Comparison of ENCODE assay signal across 1 cellular context in genomic region chr21:46284722-46285121, GRCh38.
TF ChIP-seq lines count a peak whose summit lies in the region.

No MANE protein-coding gene starts in this region.

TF ChIP-seq in HepG2, 621 proteins besides CTCF, POLR2A, EP300 and RAD21:
- TF ChIP-seq NPAS2 (CRISPR knock-in tag; IDR thresholded peaks at IDR 0.05; ENCODE audit: borderline replicate concordance) (no peak), ZNF225 (CRISPR knock-in tag; IDR thresholded peaks at IDR 0.05) (no peak), MZF1 (CRISPR knock-in tag; IDR thresholded peaks at IDR 0.05; ENCODE audit: borderline replicate concordance) (no peak), PHF20 (CRISPR knock-in tag; IDR thresholded peaks at IDR 0.05) (no peak), ZNF550 (CRISPR knock-in tag; IDR thresholded peaks at IDR 0.05; ENCODE audit: borderline replicate concordance) (no peak), ZNF841 (CRISPR knock-in tag; IDR thresholded peaks at IDR 0.05; ENCODE audit: borderline replicate concordance) (no peak), ZFX (CRISPR knock-in tag; IDR thresholded peaks at IDR 0.05; ENCODE audit: low read depth) (no peak), ZNF326 (CRISPR knock-in tag; IDR thresholded peaks at IDR 0.05; ENCODE audit: borderline replicate concordance) (no peak), NFE2 (CRISPR knock-in tag; IDR thresholded peaks at IDR 0.05) (no peak), MEIS2 (CRISPR knock-in tag; IDR thresholded peaks at IDR 0.05) (no peak), SP140L (CRISPR knock-in tag; IDR thresholded peaks at IDR 0.05; ENCODE audit: borderline replicate concordance) (no peak)
